Comparison of ENCODE assay signal across 8 cellular contexts in the genomic region with DNA sequence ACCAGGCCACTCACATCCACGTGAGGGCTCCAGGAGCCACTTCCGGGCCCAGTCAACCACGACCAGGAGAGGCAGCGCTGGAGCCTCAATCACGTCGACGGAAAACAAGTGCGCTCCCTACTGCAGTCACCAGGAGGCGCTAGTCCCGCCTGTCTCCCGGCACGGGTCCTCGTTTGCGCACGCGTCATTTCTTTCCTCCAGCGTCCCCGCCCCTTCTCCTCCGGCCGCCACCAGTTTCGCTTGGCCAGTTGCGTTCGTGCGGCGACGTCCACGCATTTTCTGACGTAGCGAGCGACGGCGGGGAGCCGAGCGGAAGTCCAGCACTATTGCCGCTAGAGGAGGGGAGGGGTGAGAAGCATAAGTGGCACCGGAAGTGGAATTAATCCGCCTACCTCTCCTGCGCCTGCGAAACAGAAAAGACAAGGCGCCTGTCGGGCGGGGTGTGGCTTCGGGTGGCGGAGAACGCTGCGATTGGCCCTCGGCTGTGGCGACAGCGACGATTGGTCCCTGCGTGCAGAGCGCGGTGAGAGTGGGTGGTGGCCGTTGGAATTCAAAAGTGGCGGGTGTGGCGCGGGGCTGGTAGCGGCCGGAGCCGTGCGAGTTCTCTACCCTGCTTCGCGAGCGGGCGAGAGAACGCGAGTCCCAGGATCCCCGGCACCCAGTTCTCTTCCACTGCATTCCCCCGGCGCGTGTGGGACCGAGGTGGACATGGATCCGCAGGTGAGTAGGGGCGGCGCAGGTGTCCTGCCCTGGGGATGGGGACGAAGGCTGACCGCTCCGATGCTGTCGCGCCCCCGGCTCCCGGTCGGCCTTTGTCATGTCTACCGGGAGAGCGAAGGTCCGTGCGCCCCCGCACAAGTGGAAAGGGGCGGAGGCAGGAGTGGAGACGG. TPM values are rescaled to one million over a fixed set of nuclear protein-coding genes. Genes with fewer than 3 reads are reported as not detected.
DNase-seq lines count a peak whose midpoint lies in the region; ATAC-seq and TF ChIP-seq lines count a peak whose summit lies in the region.

A gene with protein sequence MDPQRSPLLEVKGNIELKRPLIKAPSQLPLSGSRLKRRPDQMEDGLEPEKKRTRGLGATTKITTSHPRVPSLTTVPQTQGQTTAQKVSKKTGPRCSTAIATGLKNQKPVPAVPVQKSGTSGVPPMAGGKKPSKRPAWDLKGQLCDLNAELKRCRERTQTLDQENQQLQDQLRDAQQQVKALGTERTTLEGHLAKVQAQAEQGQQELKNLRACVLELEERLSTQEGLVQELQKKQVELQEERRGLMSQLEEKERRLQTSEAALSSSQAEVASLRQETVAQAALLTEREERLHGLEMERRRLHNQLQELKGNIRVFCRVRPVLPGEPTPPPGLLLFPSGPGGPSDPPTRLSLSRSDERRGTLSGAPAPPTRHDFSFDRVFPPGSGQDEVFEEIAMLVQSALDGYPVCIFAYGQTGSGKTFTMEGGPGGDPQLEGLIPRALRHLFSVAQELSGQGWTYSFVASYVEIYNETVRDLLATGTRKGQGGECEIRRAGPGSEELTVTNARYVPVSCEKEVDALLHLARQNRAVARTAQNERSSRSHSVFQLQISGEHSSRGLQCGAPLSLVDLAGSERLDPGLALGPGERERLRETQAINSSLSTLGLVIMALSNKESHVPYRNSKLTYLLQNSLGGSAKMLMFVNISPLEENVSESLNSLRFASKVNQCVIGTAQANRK (plus strand): TSS at position 546 of the 890 bp plus-strand sequence. CDS start 163 bp downstream, at position 709.

- H3K27ac Mint-ChIP-seq in activated naive CD8-positive, alpha-beta T cell treated with anti-CD3 and anti-CD28 coated beads for 36 hours = peak within 1 kb of the TSS; percentile 96
- H3K27ac Mint-ChIP-seq in glutamatergic neuron (ENCODE audit: unreplicated experiment) (peak within 1 kb of the TSS; percentile 85), osteocyte (ENCODE audit: unreplicated experiment) (peak within 1 kb of the TSS; percentile 96)

- H3K36me3 Mint-ChIP-seq in activated naive CD8-positive, alpha-beta T cell treated with anti-CD3 and anti-CD28 coated beads for 36 hours = peaks cover 23% of the 10 kb centered on the region
- no peaks in the 10 kb centered on the region for H3K36me3 Mint-ChIP-seq in glutamatergic neuron (ENCODE audit: unreplicated experiment)
- no peaks in the 10 kb centered on the region for H3K36me3 Mint-ChIP-seq in osteocyte (ENCODE audit: unreplicated experiment)

- peak within 1 kb of the TSS; percentile 88 for H3K4me3 Mint-ChIP-seq in activated naive CD8-positive, alpha-beta T cell treated with anti-CD3 and anti-CD28 coated beads for 36 hours
- H3K4me3 Mint-ChIP-seq in glutamatergic neuron (ENCODE audit: unreplicated experiment) (peak within 1 kb of the TSS; percentile 89), osteocyte (ENCODE audit: unreplicated experiment) (peak within 1 kb of the TSS; percentile 80)

- TF ChIP-seq CTCF in glutamatergic neuron (IDR thresholded peaks at IDR 0.05; ENCODE audit: partially characterized antibody, unreplicated experiment) (peak; percentile 97), osteocyte (IDR thresholded peaks at IDR 0.05) (peak; percentile 99), tibial artery (IDR thresholded peaks at IDR 0.05) (peak; percentile 96 to 98)

- H3K27me3 ChIP-seq in tibial artery = no peaks in the 10 kb centered on the region

- intact Hi-C loops in tibial artery (cut with DNase I; ENCODE audit: low total_unique reads) = loop anchor here (10.0 kb wide), 1 partner anchor 63 kb away; a partner anchor contains a TSS

- peak; percentile 88 for ATAC-seq in HG02610 (IDR thresholded peaks at IDR 0.05; ENCODE audit: unreplicated experiment)

- H3K4me3 ChIP-seq in tibial artery = peak within 1 kb of the TSS; percentile 47 to 50

- peak; percentile 55 for TF ChIP-seq POLR2A in GM10847 (IDR thresholded peaks at IDR 0.05; ENCODE audit: extremely low read depth, insufficient read length)

- H3K36me3 ChIP-seq in tibial artery = no peaks in the 10 kb centered on the region

- no peaks in the 10 kb centered on the region for H3K9me3 ChIP-seq in tibial artery

- DNase-seq in NCI-H1092 treated with DMSO at 0.1 percent for 48 hours (lab: John Stamatoyannopoulos, UW) (peak; percentile 99), SKM-1 treated with dmso at 0.1 percent for 144 hours (lab: John Stamatoyannopoulos, UW; ENCODE audit: unreplicated experiment) (peak; percentile 99), glutamatergic neuron (peak; percentile 98), osteocyte (ENCODE audit: extremely low spot score, unreplicated experiment) (peak; percentile 100), tibial artery (peak; percentile 98 to 100)
- DNase-seq in activated naive CD8-positive, alpha-beta T cell treated with anti-CD3 and anti-CD28 coated beads for 36 hours = peak; percentile 99

- H3K4me1 ChIP-seq in tibial artery = peaks cover 0 to 12% (median 7%) of the 10 kb centered on the region in 4 donors

- H3K9me3 Mint-ChIP-seq in activated naive CD8-positive, alpha-beta T cell treated with anti-CD3 and anti-CD28 coated beads for 36 hours = no peaks in the 10 kb centered on the region
- H3K9me3 Mint-ChIP-seq in glutamatergic neuron (ENCODE audit: unreplicated experiment) = peaks cover 5% of the 10 kb centered on the region
- no peaks in the 10 kb centered on the region for H3K9me3 Mint-ChIP-seq in osteocyte (ENCODE audit: unreplicated experiment)

- H3K27me3 Mint-ChIP-seq in activated naive CD8-positive, alpha-beta T cell treated with anti-CD3 and anti-CD28 coated beads for 36 hours = no peaks in the 10 kb centered on the region
- peaks cover 3% of the 10 kb centered on the region for H3K27me3 Mint-ChIP-seq in glutamatergic neuron (ENCODE audit: unreplicated experiment)
- H3K27me3 Mint-ChIP-seq in osteocyte (ENCODE audit: unreplicated experiment) = no peaks in the 10 kb centered on the region

- peak within 1 kb of the TSS; percentile 86 to 92 for H3K27ac ChIP-seq in tibial artery

- peaks cover 33% of the 10 kb centered on the region for H3K4me1 Mint-ChIP-seq in activated naive CD8-positive, alpha-beta T cell treated with anti-CD3 and anti-CD28 coated beads for 36 hours
- H3K4me1 Mint-ChIP-seq in glutamatergic neuron (ENCODE audit: low read depth, unreplicated experiment) (peaks cover 22% of the 10 kb centered on the region), osteocyte (ENCODE audit: unreplicated experiment) (peaks cover 32% of the 10 kb centered on the region)

RNA-seq across cellular contexts. Expression of the gene that starts here (rescaled TPM):
- total RNA-seq in activated naive CD8-positive, alpha-beta T cell treated with anti-CD3 and anti-CD28 coated beads for 36 hours = 10 to 100 TPM; 74.1 to 76.9 TPM
- total RNA-seq in glutamatergic neuron (ENCODE audit: unreplicated experiment) (14.8 TPM), osteocyte (10.8 and 11.6 TPM in 2 replicates)

Comparison
In these comparisons a context has a peak if more than half of its experiments do, and no peak if none do; other contexts are left out.
1. Peak in every context shown above with its lines: DNase-seq, ATAC-seq, H3K4me3 ChIP-seq and H3K27ac ChIP-seq.